9 cellular contexts compared by ENCODE assay signal in the genomic region with DNA sequence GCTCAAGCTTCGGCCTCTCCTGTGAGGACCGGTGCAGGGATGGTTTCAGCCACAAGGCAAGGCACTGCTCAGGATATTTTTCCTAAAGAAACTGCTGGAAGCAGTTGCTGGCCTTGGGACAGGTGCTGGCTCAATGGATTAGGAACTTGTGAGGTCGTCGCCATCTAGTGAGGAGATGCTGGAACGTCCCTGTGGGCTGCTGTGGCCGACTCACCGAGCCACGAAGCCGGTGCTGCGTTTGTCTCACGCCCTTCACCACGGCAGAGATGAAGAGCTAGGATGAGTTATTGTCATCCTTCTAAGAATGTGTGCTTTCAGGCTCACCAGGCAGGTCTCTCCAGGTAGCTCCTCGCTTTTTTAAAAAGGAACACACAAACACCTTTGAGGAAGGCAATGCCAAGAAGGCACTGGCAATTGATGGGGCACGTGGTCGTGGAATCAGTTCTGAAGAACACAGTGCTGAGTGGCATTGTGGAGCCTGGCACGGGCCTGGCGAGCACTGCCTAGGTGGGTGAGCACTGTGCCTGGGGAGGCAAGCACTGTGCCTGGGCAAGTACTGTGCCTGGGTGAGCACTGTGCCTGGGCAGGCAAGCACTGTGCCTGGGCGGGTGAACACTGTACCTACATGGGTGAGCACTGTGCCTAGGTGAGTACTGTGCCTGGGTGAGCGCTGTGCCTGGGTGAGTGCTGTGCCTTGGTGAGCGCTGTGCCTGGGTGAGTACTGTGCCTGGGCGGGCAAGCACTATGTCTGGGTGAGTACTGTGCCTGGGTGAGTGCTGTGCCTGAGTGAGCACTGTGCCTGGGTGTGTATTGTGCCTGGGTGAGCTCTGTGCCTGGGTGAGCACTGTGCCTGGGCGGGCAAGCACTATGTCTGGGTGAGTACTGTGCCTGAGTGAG.
DNase-seq lines count a peak whose midpoint lies in the region; ATAC-seq and TF ChIP-seq lines count a peak whose summit lies in the region.
"Had no signal": no experiment of that assay in that cellular context is flagged by ENCODE, and none has a peak within 500 bp of the region (broad histone marks: within the 10 kb centered on the region; RNA-seq: fewer than 3 reads in every experiment).

No MANE protein-coding gene starts in this region.

- no peak overlapping the region for H3K56ac ChIP-seq in H9 (ENCODE audit: insufficient read length, low read depth, low read length)

- WGBS in H9 (ENCODE audit: extremely low coverage, insufficient read length, low lambda C conversion rate): no CpG with 5 or more reads among the region's 22 CpGs

- H2AFZ ChIP-seq in H9 (ENCODE audit: low read length): no peak overlapping the region

- no peak overlapping the region for H3K4me2 ChIP-seq in H9 (ENCODE audit: insufficient read depth, insufficient read length, low read length)

- no peak overlapping the region for H3K18ac ChIP-seq in H9 (ENCODE audit: insufficient read length, low read depth, low read length)

- no peak overlapping the region for H4K8ac ChIP-seq in H9 (replicated peaks; ENCODE audit: insufficient read length, low read depth, low read length)

- H2AK5ac ChIP-seq in H9 (ENCODE audit: insufficient read length, low read length): no peak overlapping the region

- H4K20me1 ChIP-seq in H9 (ENCODE audit: control insufficient read depth, insufficient read depth, insufficient read length): no peaks in the 10 kb centered on the region

- H3K79me2 ChIP-seq in H9 (ENCODE audit: insufficient read depth, low read length): no peaks in the 10 kb centered on the region

- H2BK120ac ChIP-seq in H9 (ENCODE audit: low read depth, low read length, poor library complexity, severe bottlenecking): no peak overlapping the region

- ATAC-seq in GM21737 (IDR thresholded peaks at IDR 0.05; ENCODE audit: unreplicated experiment) (no peak), HG03457 (IDR thresholded peaks at IDR 0.05; ENCODE audit: unreplicated experiment) (no peak)

- no peaks in the 10 kb centered on the region for H3K4me1 ChIP-seq in H9 (ENCODE audit: insufficient read depth, low read length)
- H3K4me1 ChIP-seq in NT2/D1 (ENCODE audit: insufficient read depth, insufficient read length): peaks cover 4% of the 10 kb centered on the region

- H3K27ac ChIP-seq in H9 (ENCODE audit: insufficient read length, low read depth, low read length): no peak overlapping the region
- H3K27ac ChIP-seq: HL-60 had no signal

- POLR2A ChIA-PET in BJ (lab: Charles Lee): no interaction called here

- no peak overlapping the region for H4K5ac ChIP-seq in H9 (ENCODE audit: insufficient read length, low read depth, low read length)

- H2BK15ac ChIP-seq in H9 (ENCODE audit: low read depth, low read length): no peak overlapping the region

- no peak overlapping the region for H3T11ph ChIP-seq in H9 (ENCODE audit: low read length)

- H3K4me3 ChIP-seq in BJ (ENCODE audit: low read depth, low read length): no peak overlapping the region
- no peak overlapping the region for H3K4me3 ChIP-seq in NT2/D1 (ENCODE audit: insufficient read length, low read depth)
- H3K4me3 ChIP-seq in epithelial cell of esophagus (ENCODE audit: low read length): no peak overlapping the region

- H3K14ac ChIP-seq in H9 (ENCODE audit: insufficient read depth, low read length): no peak overlapping the region

- H3K9me3 Mint-ChIP-seq in H9: peaks cover 0 to 5% of the 10 kb centered on the region in 2 experiments; a peak in 3 of 5 replicates
- peaks cover 22% of the 10 kb centered on the region for H3K9me3 Mint-ChIP-seq in nephron progenitor cell

- H3K27me3 ChIP-seq in BJ (ENCODE audit: control insufficient read depth, insufficient read depth, low read length): no peaks in the 10 kb centered on the region
- H3K27me3 ChIP-seq in H9 (ENCODE audit: insufficient read depth, low read length): no peaks in the 10 kb centered on the region
- no peaks in the 10 kb centered on the region for H3K27me3 ChIP-seq in NT2/D1 (ENCODE audit: insufficient read depth, insufficient read length)

- H3K4me3 Mint-ChIP-seq in H9 (no peak overlapping the region), nephron progenitor cell (no peak overlapping the region)

- DNase-seq in BJ (ENCODE audit: low read depth): no peak
- peak; percentile 71 for DNase-seq in H9
- peak; percentile 52 for DNase-seq in NT2/D1 (ENCODE audit: low read depth, low spot score)
- DNase-seq in epithelial cell of esophagus (ENCODE audit: low read depth): peak; percentile 1
- peak; percentile 47 for DNase-seq in nephron progenitor cell
- no peak for DNase-seq in activated T-cell treated with anti-CD3 and anti-CD28 coated beads for 4 hours

- H2BK12ac ChIP-seq in H9 (ENCODE audit: insufficient read length, low read depth, low read length): no peak overlapping the region

- no peaks in the 10 kb centered on the region for H3K23me2 ChIP-seq in H9 (ENCODE audit: insufficient read length, low read depth, low read length, poor library complexity, severe bottlenecking)

- H3K4me1 Mint-ChIP-seq in H9 (no peaks in the 10 kb centered on the region), nephron progenitor cell (peaks cover 3% of the 10 kb centered on the region)

- H3K27ac Mint-ChIP-seq in H9 (no peak overlapping the region), nephron progenitor cell (no peak overlapping the region)

- no peaks in the 10 kb centered on the region for H3K36me3 ChIP-seq in BJ (ENCODE audit: control insufficient read depth, insufficient read depth, low read length)
- no peaks in the 10 kb centered on the region for H3K36me3 ChIP-seq in NT2/D1 (ENCODE audit: insufficient read depth, insufficient read length, low read length)

- H4K91ac ChIP-seq in H9 (ENCODE audit: insufficient read length, low read depth, low read length): no peak overlapping the region

- H3K9me3 ChIP-seq in H9 (ENCODE audit: control insufficient read depth, low read depth, low read length): no peaks in the 10 kb centered on the region
- peaks cover 6% of the 10 kb centered on the region; the same call in 1 of the 2 replicates for H3K9me3 ChIP-seq in NT2/D1 (ENCODE audit: insufficient read depth, low read length)

- H2BK5ac ChIP-seq in H9 (ENCODE audit: insufficient read length, low read length): no peak overlapping the region

- H3K23ac ChIP-seq in H9 (ENCODE audit: insufficient read length, low read depth, low read length): no peak overlapping the region

- CTCF ChIA-PET in BJ (lab: Yijun Ruan, JAX): interaction anchor here (0.8 to 4.1 kb wide), 2 partner anchors 13 to 393 kb away, joined by 3 to 18 read pairs; no protein-coding TSS in a partner anchor

- H2BK20ac ChIP-seq in H9 (ENCODE audit: low read depth, low read length, poor library complexity, severe bottlenecking): no peak overlapping the region

- H3K27me3 Mint-ChIP-seq in H9 (ENCODE audit: low read depth) (peaks cover 38% of the 10 kb centered on the region), nephron progenitor cell (ENCODE audit: low read depth, poor library complexity) (peaks cover 45% of the 10 kb centered on the region)

- no peaks in the 10 kb centered on the region for H3K79me1 ChIP-seq in H9 (ENCODE audit: insufficient read depth, low read depth, low read length, poor library complexity, severe bottlenecking)

- TF ChIP-seq CTCF in BJ (IDR thresholded peaks at IDR 0.05; ENCODE audit: insufficient read depth, low read depth, low read length) (peak; percentile 51), H9 (conservative IDR thresholded peaks at IDR 0.05) (peak; percentile 63), epithelial cell of esophagus (IDR thresholded peaks at IDR 0.05; ENCODE audit: insufficient read depth, low read depth, low read length, missing control alignments) (no peak), nephron progenitor cell (IDR thresholded peaks at IDR 0.05) (peak; percentile 43)

- H3K9ac ChIP-seq in H9 (ENCODE audit: extremely low read depth, insufficient read length, low read length) (no peak overlapping the region), NT2/D1 (ENCODE audit: insufficient read length, low read depth) (no peak overlapping the region)

- H3K36me3 Mint-ChIP-seq in H9 (ENCODE audit: insufficient read depth in 1 of 3, low read depth in 3 of 3) (peaks cover 0 to 2% (median 1%) of the 10 kb centered on the region in 3 experiments; a peak in 2 of 7 replicates), nephron progenitor cell (ENCODE audit: low read depth) (no peaks in the 10 kb centered on the region)

- H3K4ac ChIP-seq in H9 (ENCODE audit: low read depth, low read length): no peak overlapping the region

Comparison
In these comparisons a context has a peak if more than half of its experiments do, and no peak if none do; other contexts are left out.
1. DNase-seq: peak in H9 (single experiment), NT2/D1 (single experiment), epithelial cell of esophagus (single experiment) and nephron progenitor cell (single experiment); none in BJ (single experiment) and activated T-cell treated with anti-CD3 and anti-CD28 coated beads for 4 hours (single experiment).